Comparison of ENCODE assay signal across 24 cellular contexts in the genomic region with DNA sequence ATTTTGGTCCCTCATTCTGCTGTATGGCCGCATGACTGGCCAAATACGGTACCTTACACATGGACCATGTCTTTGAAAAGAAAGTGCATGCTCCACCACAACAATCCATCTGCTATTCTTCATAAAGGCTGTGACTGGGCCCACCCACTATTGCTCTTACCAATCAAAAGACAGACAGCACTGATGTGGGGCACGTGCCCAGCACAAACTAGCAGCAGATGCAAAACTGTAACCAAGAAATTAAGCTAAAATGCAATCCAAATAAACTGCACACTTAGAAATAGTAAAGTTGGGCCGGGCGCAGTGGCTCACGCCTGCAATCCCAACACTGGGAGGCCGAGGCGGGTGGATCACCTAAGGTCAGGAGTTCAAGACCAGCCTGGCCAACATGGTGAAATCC.
"Had no signal": no experiment of that assay in that cellular context is flagged by ENCODE, and none has a peak within 500 bp of the region (broad histone marks: within the 10 kb centered on the region; RNA-seq: fewer than 3 reads in every experiment).

No MANE protein-coding gene starts in this region.

- H3K27ac ChIP-seq: gastrocnemius medialis, left lung, neutrophil, prostate gland, right atrium auricular region, sigmoid colon, testis, tibial artery had no signal

- H3K9me3 Mint-ChIP-seq: effector memory CD8-positive, alpha-beta T cell; mesothelial cell of epicardium; naive B cell; natural killer cell treated with Interleukin-12 subunit alpha and Interleukin-12 subunit beta and Interleukin-15 and Interleukin-18, amount 100 ng/mL, for 72 hours; neural crest cell; stimulated activated memory B cell treated with anti-CD40 and anti-IgM and Interleukin-4, amounts not matched to agents 10 μg/mL and 1 μg/mL and 100 μg/mL, for 72 hours; type B pancreatic cell had no signal

- H3K27me3 Mint-ChIP-seq: effector memory CD8-positive, alpha-beta T cell; naive B cell; natural killer cell treated with Interleukin-12 subunit alpha and Interleukin-12 subunit beta and Interleukin-15 and Interleukin-18, amount 100 ng/mL, for 72 hours; stimulated activated memory B cell treated with anti-CD40 and anti-IgM and Interleukin-4, amounts not matched to agents 10 μg/mL and 1 μg/mL and 100 μg/mL, for 72 hours; type B pancreatic cell had no signal

- ATAC-seq: effector memory CD8-positive, alpha-beta T cell; gastrocnemius medialis; left cardiac atrium; left lung; mucosa of descending colon; natural killer cell treated with Interleukin-12 subunit alpha and Interleukin-12 subunit beta and Interleukin-15 and Interleukin-18, amount 100 ng/mL, for 72 hours; stimulated activated memory B cell treated with anti-CD40 and anti-IgM and Interleukin-4, amounts not matched to agents 10 μg/mL and 1 μg/mL and 100 μg/mL, for 72 hours; stimulated activated naive CD8-positive, alpha-beta T cell treated with anti-CD3 and anti-CD28 coated beads, Interleukin-15, Interleukin-2, amounts not matched to agents 100 U/mL and 50 U/mL, for 24 hours had no signal

- H3K4me1 Mint-ChIP-seq: mesothelial cell of epicardium, neural crest cell had no signal

- H3K4me1 ChIP-seq: left lung, prostate gland, right atrium auricular region, sigmoid colon, testis, tibial artery had no signal

- H3K36me3 ChIP-seq: prostate gland had no signal

- DNase-seq: cortex of kidney; effector memory CD8-positive, alpha-beta T cell; foreskin fibroblast; gastrocnemius medialis; head of caudate nucleus; left cardiac atrium; left lung; mesenchymal stem cell; mucosa of descending colon; naive B cell; sigmoid colon; stimulated activated CD4-positive, alpha-beta T cell treated with anti-CD3 and anti-CD28 coated beads, Interleukin-4, amount 100 ng/mL, for 4 hours; stimulated activated naive CD8-positive, alpha-beta T cell treated with anti-CD3 and anti-CD28 coated beads, Interleukin-15, Interleukin-2, amounts not matched to agents 100 U/mL and 50 U/mL, for 24 hours; substantia nigra; testis; tibial artery had no signal

- H3K9me3 ChIP-seq: gastrocnemius medialis, left lung, mucosa of descending colon, neutrophil, prostate gland, right atrium auricular region, sigmoid colon, testis, tibial artery had no signal

- H3K4me3 ChIP-seq: gastrocnemius medialis, left lung, mucosa of descending colon, prostate gland, right atrium auricular region, sigmoid colon, testis, tibial artery had no signal

- H3K27ac Mint-ChIP-seq: mesothelial cell of epicardium; natural killer cell treated with Interleukin-12 subunit alpha and Interleukin-12 subunit beta and Interleukin-15 and Interleukin-18, amount 100 ng/mL, for 72 hours; type B pancreatic cell had no signal

- H3K27me3 ChIP-seq: gastrocnemius medialis, left lung, neutrophil, right atrium auricular region, sigmoid colon, testis, tibial artery had no signal

- H3K4me3 Mint-ChIP-seq: effector memory CD8-positive, alpha-beta T cell; mesothelial cell of epicardium; naive B cell; natural killer cell treated with Interleukin-12 subunit alpha and Interleukin-12 subunit beta and Interleukin-15 and Interleukin-18, amount 100 ng/mL, for 72 hours; neural crest cell; stimulated activated memory B cell treated with anti-CD40 and anti-IgM and Interleukin-4, amounts not matched to agents 10 μg/mL and 1 μg/mL and 100 μg/mL, for 72 hours; type B pancreatic cell had no signal
